26 cellular contexts compared by ENCODE assay signal in the genomic region with DNA sequence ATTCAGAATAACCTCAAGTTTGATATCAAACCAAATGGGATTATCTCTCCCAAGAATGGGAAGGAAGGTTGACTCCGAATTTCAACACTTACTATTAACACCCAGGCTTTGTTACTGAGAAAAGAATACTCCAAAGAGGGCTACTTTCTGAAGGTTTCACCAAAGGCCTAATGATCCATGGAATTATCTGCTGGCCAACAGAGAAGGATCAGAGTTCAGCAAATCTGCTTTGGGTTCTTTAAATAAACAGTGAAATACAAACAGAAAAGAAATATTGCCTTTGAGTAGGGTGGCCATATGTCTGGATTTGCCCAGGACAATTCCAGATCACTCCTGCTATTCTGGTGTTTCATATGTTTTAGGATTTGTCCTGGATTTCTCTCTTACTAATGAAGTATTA.
"Had no signal": no experiment of that assay in that cellular context is flagged by ENCODE, and none has a peak within 500 bp of the region (broad histone marks: within the 10 kb centered on the region; RNA-seq: fewer than 3 reads in every experiment).

No MANE protein-coding gene starts in this region.

- H3K4me2 ChIP-seq: neural progenitor cell, smooth muscle cell had no signal

- H3K9ac ChIP-seq: neural progenitor cell, parathyroid adenoma had no signal

- H3K4me1 ChIP-seq: neural progenitor cell, parathyroid adenoma, psoas muscle, spleen, testis, tibial artery, transverse colon, vagina had no signal

- ATAC-seq: naive thymus-derived CD4-positive, alpha-beta T cell; natural killer cell; psoas muscle; right cardiac atrium; sciatic nerve; stimulated activated memory B cell treated with anti-CD40 and anti-IgM and Interleukin-4, amounts not matched to agents 10 μg/mL and 1 μg/mL and 100 μg/mL, for 72 hours; stimulated activated naive CD8-positive, alpha-beta T cell treated with anti-CD3 and anti-CD28 coated beads, Interleukin-15, amount 100 ng/mL, for 72 hours; stimulated activated naive CD8-positive, alpha-beta T cell treated with anti-CD3 and anti-CD28 coated beads, Interleukin-15, Interleukin-2, amounts not matched to agents 100 U/mL and 50 U/mL, for 24 hours had no signal

- H3K4me3 ChIP-seq: neural progenitor cell, ovary, psoas muscle, skin epidermis, smooth muscle cell, spleen, testis, tibial artery, transverse colon, vagina had no signal

- H3K27me3 ChIP-seq: neural progenitor cell, ovary, spleen, testis, tibial artery, transverse colon, vagina had no signal

- H2AFZ ChIP-seq: neural progenitor cell, parathyroid adenoma had no signal

- H3K27ac ChIP-seq: neural progenitor cell, ovary, parathyroid adenoma, psoas muscle, skin epidermis, spleen, testis, tibial artery, transverse colon, vagina had no signal

- H3K79me2 ChIP-seq: parathyroid adenoma had no signal

- H3K9me3 ChIP-seq: ovary, psoas muscle, testis, tibial artery, transverse colon, vagina had no signal

- H3K36me3 ChIP-seq: ovary, spleen, tibial artery, transverse colon, vagina had no signal

- DNase-seq: naive thymus-derived CD4-positive, alpha-beta T cell; natural killer cell; occipital lobe; ovary; posterior cingulate gyrus; psoas muscle; right cardiac atrium; spleen; stimulated activated CD4-positive, alpha-beta T cell treated with anti-CD3 and anti-CD28 coated beads, Interleukin-12 subunit alpha, Interleukin-12 subunit beta, amount 100 ng/mL, for 4 hours; stimulated activated CD4-positive, alpha-beta T cell treated with anti-CD3 and anti-CD28 coated beads, Interleukin-1b, Interleukin-23, amount 100 ng/mL, for 48 hours; stimulated activated CD4-positive, alpha-beta T cell treated with anti-CD3 and anti-CD28 coated beads, Interleukin-4, amount 100 ng/mL, for 1 hour; stimulated activated CD4-positive, alpha-beta T cell treated with anti-CD3 and anti-CD28 coated beads, Interleukin-4, amount 100 ng/mL, for 4 hours; stimulated activated CD8-positive, alpha-beta memory T cell treated with anti-CD3 and anti-CD28 coated beads, Interleukin-4, amount 100 ng/mL, for 48 hours; stimulated activated naive CD4-positive, alpha-beta T cell; stimulated activated naive CD8-positive, alpha-beta T cell treated with anti-CD3 and anti-CD28 coated beads, Interleukin-15, amount 100 ng/mL, for 72 hours; stimulated activated naive CD8-positive, alpha-beta T cell treated with anti-CD3 and anti-CD28 coated beads, Interleukin-15, Interleukin-2, amounts not matched to agents 100 U/mL and 50 U/mL, for 24 hours; testis; tibial artery; transverse colon had no signal
